Comparison of ENCODE assay signal across 14 cellular contexts in the genomic region with DNA sequence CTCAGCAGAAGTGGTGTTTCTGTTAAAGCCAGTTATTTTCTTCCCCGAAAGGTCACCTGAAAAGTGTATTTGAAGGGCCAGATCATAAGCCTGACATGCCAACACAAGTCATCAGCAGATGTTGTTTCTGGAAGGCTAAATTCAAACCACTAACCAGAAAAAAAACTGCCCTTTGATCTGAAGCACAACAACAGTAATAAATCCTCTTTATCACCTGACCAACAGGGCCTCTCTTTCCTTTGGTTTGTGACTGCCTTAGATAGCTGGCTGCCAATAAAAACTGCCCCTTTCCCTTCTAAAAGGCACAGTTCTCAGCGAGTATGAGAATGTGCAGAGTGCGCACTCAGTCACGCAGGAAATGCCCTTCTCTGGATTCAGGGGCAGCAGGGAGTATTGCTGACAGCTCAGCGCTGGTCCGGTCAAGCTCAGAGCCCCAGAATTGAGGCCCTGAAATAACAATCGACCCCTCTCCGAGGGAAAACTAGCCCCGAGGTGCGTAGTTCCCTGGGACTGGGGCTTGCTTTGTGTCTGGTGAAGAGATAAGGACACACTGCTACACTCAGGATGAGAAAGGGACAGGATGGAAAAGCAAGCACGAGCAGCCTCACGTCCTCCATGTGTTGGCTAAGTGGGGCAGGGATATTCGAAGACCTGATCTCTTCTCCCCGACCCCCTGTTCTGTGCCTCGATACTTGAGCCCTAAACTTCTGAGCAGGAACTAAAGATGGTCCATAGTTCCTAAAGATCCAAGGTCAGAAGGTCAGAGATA.
DNase-seq lines count a peak whose midpoint lies in the region; ATAC-seq and TF ChIP-seq lines count a peak whose summit lies in the region.
"Had no signal": no experiment of that assay in that cellular context is flagged by ENCODE, and none has a peak within 500 bp of the region (broad histone marks: within the 10 kb centered on the region; RNA-seq: fewer than 3 reads in every experiment).

No MANE protein-coding gene starts in this region.

- H3K4me3 ChIP-seq in RWPE2 (ENCODE audit: severe bottlenecking), result no peak overlapping the region
- H3K4me3 ChIP-seq in MM.1S (ENCODE audit: low read length), result no peak overlapping the region

- TF ChIP-seq CTCF in C4-2B (conservative IDR thresholded peaks at IDR 0.05) (peak; percentile 22), RWPE2 (IDR thresholded peaks at IDR 0.05; ENCODE audit: poor library complexity, severe bottlenecking) (no peak), neural crest cell (conservative IDR thresholded peaks at IDR 0.05) (no peak), MM.1S (IDR thresholded peaks at IDR 0.05; ENCODE audit: low read length) (no peak)

- peak overlapping the region; percentile 44 for H3K27ac Mint-ChIP-seq in neural crest cell (ENCODE audit: unreplicated experiment)
- H3K27ac Mint-ChIP-seq: stimulated activated naive CD8-positive, alpha-beta T cell treated with anti-CD3 and anti-CD28 coated beads, Interleukin-15, amount 100 ng/mL, for 72 hours had no signal

- H2AFZ ChIP-seq in MM.1S (ENCODE audit: low read length), result no peak overlapping the region

- H3K79me2 ChIP-seq in MM.1S (ENCODE audit: low read length), result no peaks in the 10 kb centered on the region

- H3K27me3 ChIP-seq in RWPE2 (ENCODE audit: insufficient read depth, poor library complexity, severe bottlenecking) (peaks cover 31% of the 10 kb centered on the region), MM.1S (replicated peaks; ENCODE audit: insufficient read depth, low read length) (no peaks in the 10 kb centered on the region)

- H3K4me1 ChIP-seq in RWPE2 (ENCODE audit: insufficient read depth, poor library complexity, severe bottlenecking) (no peaks in the 10 kb centered on the region), MM.1S (ENCODE audit: low read length) (no peaks in the 10 kb centered on the region)

- H3K9ac ChIP-seq in MM.1S (ENCODE audit: low read length), result no peak overlapping the region

- peaks cover 17% of the 10 kb centered on the region for H3K4me1 Mint-ChIP-seq in neural crest cell
- H3K4me1 Mint-ChIP-seq: stimulated activated naive CD8-positive, alpha-beta T cell treated with anti-CD3 and anti-CD28 coated beads, Interleukin-15, amount 100 ng/mL, for 72 hours had no signal

- no peak overlapping the region for H3K27ac ChIP-seq in C4-2B
- H3K27ac ChIP-seq in RWPE2 (ENCODE audit: poor library complexity, severe bottlenecking), result no peak overlapping the region
- H3K27ac ChIP-seq in caudate nucleus (ENCODE audit: low read depth, low read length), result no peak overlapping the region
- H3K27ac ChIP-seq in MM.1S (ENCODE audit: low read length), result no peak overlapping the region

- ATAC-seq in RWPE2 (ENCODE audit: low read depth), result 0 out of 3 replicates have a peak, but pooled peaks have one; percentile 39
- ATAC-seq in left cardiac atrium, result peak; percentile 21 to 52
- no peak for ATAC-seq in GM18868 (IDR thresholded peaks at IDR 0.05; ENCODE audit: unreplicated experiment)
- ATAC-seq: SK-N-SH treated with all-trans-retinoic acid at 6 μM for 48 hours; stimulated activated naive CD8-positive, alpha-beta T cell treated with anti-CD3 and anti-CD28 coated beads, Interleukin-15, amount 100 ng/mL, for 72 hours had no signal

- H3K9me2 ChIP-seq in MM.1S (replicated peaks; ENCODE audit: insufficient read depth, low read length), result no peaks in the 10 kb centered on the region

- no peaks in the 10 kb centered on the region for H3F3A ChIP-seq in MM.1S (ENCODE audit: insufficient read depth, low read length)

- H3K9me3 ChIP-seq in RWPE2 (ENCODE audit: severe bottlenecking), result no peaks in the 10 kb centered on the region
- no peaks in the 10 kb centered on the region for H3K9me3 ChIP-seq in MM.1S (replicated peaks; ENCODE audit: insufficient read depth, low read length)

- H4K20me1 ChIP-seq in MM.1S (ENCODE audit: insufficient read depth, low read length), result no peaks in the 10 kb centered on the region

- H3K36me3 Mint-ChIP-seq in neural crest cell (ENCODE audit: low read depth), result no peaks in the 10 kb centered on the region

- intact Hi-C loops in left cardiac atrium (cut with DNase I), result loop anchor here (5.0 to 10.0 kb wide), 3 partner anchors 117 to 297 kb away; no protein-coding TSS in a partner anchor

- no peak overlapping the region for H3K4me2 ChIP-seq in MM.1S (ENCODE audit: low read depth, low read length)

- H3K27me3 Mint-ChIP-seq in neural crest cell (ENCODE audit: low read depth), result no peaks in the 10 kb centered on the region

- no peaks in the 10 kb centered on the region for H3K9me3 Mint-ChIP-seq in neural crest cell
- H3K9me3 Mint-ChIP-seq: stimulated activated naive CD8-positive, alpha-beta T cell treated with anti-CD3 and anti-CD28 coated beads, Interleukin-15, amount 100 ng/mL, for 72 hours had no signal

- H3K4me3 Mint-ChIP-seq in neural crest cell, result no peak overlapping the region
- H3K4me3 Mint-ChIP-seq: stimulated activated naive CD8-positive, alpha-beta T cell treated with anti-CD3 and anti-CD28 coated beads, Interleukin-15, amount 100 ng/mL, for 72 hours had no signal

- H3K36me3 ChIP-seq in RWPE2 (ENCODE audit: low read depth) (no peaks in the 10 kb centered on the region), MM.1S (replicated peaks; ENCODE audit: insufficient read depth, low read length) (no peaks in the 10 kb centered on the region)

- DNase-seq in RWPE2 (ENCODE audit: low spot score) (no peak), left cardiac atrium (no peak), neural crest cell (ENCODE audit: low read depth, low spot score) (no peak), GOT3 (lab: John Stamatoyannopoulos, UW) (no peak), caudate nucleus (lab: John Stamatoyannopoulos, UW) (no peak), MM.1S (no peak)
- DNase-seq: activated gamma-delta T cell treated with Interleukin-2 at 50 U/mL for 16 hours; NCI-H1105 treated with DMSO at 0.1 percent for 48 hours; NCI-H82; stimulated activated CD4-positive, alpha-beta T cell treated with anti-CD3 and anti-CD28 coated beads, Interleukin-2, amount 100 ng/mL, for 24 hours; stimulated activated naive CD8-positive, alpha-beta T cell treated with anti-CD3 and anti-CD28 coated beads, Interleukin-15, amount 100 ng/mL, for 72 hours had no signal
